ENCODE assay signal across 18 cellular contexts in the genomic region with DNA sequence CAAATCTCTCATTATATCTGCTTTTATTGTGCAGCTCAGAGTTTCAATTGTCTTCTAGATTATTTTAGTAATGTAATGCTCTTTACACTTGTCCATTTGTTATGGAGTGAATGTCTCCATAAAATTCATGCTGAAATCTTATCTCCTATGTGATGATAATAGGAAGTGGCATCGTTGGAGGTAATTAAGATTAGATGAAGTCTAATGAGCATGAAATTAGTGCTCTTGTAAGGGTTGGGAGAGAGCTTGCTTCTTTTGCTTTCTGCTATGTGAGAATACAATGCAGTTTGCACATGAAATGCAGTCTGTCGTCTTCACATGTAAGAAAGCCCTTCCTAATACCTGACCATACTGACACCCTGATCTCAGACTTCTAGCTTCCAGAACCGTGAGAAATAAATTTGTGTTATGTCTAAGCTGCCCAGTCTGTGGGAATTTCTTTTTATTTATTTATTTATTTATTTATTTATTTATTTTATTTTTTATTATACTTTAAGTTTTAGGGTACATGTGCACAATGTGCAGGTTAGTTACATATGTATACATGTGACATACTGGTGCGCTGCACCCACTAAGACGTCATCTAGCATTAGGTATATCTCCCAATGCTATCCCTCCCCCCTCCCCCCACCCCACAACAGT.
"Had no signal": no experiment of that assay in that cellular context is flagged by ENCODE, and none has a peak within 500 bp of the region (broad histone marks: within the 10 kb centered on the region; RNA-seq: fewer than 3 reads in every experiment).

No MANE protein-coding gene starts in this region.

- H3K27me3 ChIP-seq: heart right ventricle, neutrophil, spleen, tibial artery, upper lobe of left lung, uterus had no signal

- DNase-seq: effector CD4-positive, alpha-beta T cell; endodermal cell; foreskin melanocyte; heart right ventricle; hypothalamus; kidney glomerular epithelial cell; mammary epithelial cell; mucosa of descending colon; naive thymus-derived CD8-positive, alpha-beta T cell; psoas muscle; spleen; stimulated activated CD4-positive, alpha-beta T cell treated with anti-CD3 and anti-CD28 coated beads, Interleukin-15, amount 100 ng/mL, for 24 hours; stimulated activated CD4-positive, alpha-beta T cell treated with anti-CD3 and anti-CD28 coated beads, Interleukin-1b, Interleukin-23, amount 100 ng/mL, for 48 hours; stimulated activated CD4-positive, alpha-beta T cell treated with anti-CD3 and anti-CD28 coated beads, Interleukin-4, amount 100 ng/mL, for 24 hours; tibial artery; upper lobe of left lung; uterus had no signal

- H3K36me3 ChIP-seq: heart right ventricle, neutrophil, spleen, tibial artery, upper lobe of left lung, uterus had no signal

- H3K9me3 ChIP-seq: neutrophil, psoas muscle, tibial artery, upper lobe of left lung, uterus had no signal

- H3K4me3 ChIP-seq: heart right ventricle, mucosa of descending colon, psoas muscle, spleen, tibial artery, upper lobe of left lung, uterus had no signal

- H3K27ac ChIP-seq: heart right ventricle, neutrophil, psoas muscle, spleen, tibial artery, upper lobe of left lung, uterus had no signal
